In the genomic region with DNA sequence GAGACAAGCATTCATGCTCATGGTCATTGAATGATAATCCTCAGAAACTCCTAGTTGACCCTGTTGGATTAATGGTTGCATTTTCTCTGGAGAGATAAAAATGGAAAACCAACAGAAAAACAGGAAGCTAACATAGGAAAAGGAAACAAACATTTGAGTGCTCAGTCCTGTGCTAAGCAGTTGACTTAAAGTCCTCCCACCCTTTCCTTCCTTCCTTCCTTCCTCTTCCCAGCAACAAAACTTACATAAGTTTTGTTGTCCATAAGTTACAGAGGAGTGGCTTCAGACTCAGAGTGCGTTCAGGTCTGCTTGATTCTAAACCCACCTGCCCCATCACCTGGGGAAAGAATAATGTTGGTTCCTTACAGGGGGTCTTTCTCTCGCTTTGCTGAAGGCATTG, we compare ENCODE assay signal across 25 cellular contexts.
"Had no signal": no experiment of that assay in that cellular context is flagged by ENCODE, and none has a peak within 500 bp of the region (broad histone marks: within the 10 kb centered on the region; RNA-seq: fewer than 3 reads in every experiment).

No MANE protein-coding gene starts in this region.

- H3K9me3 ChIP-seq: adrenal gland, body of pancreas, breast epithelium, MG63, Peyer's patch had no signal

- H3K27ac ChIP-seq: adrenal gland, body of pancreas, breast epithelium, Peyer's patch had no signal

- ATAC-seq: activated CD4-positive, alpha-beta T cell treated with anti-CD3 and anti-CD28 coated beads for 36 hours; activated CD4-positive, CD25-positive, alpha-beta regulatory T cell treated with anti-CD3 and anti-CD28 coated beads, Interleukin-2, amount 50 U/mL, for 24 hours; activated naive CD4-positive, alpha-beta T cell treated with anti-CD3 and anti-CD28 coated beads, Interleukin-2, amount 50 U/mL, for 72 hours; activated T-cell treated with anti-CD3 and anti-CD28 coated beads, Interleukin-2, amount 50 U/mL, for 4 hours; body of pancreas; PC-3; WTC11 had no signal

- H3K27me3 ChIP-seq: adrenal gland, body of pancreas, breast epithelium, MG63, Peyer's patch had no signal

- DNase-seq: activated CD4-positive, alpha-beta memory T cell treated with anti-CD3 and anti-CD28 coated beads for 36 hours; activated CD4-positive, alpha-beta T cell treated with anti-CD3 and anti-CD28 coated beads for 36 hours; activated CD4-positive, alpha-beta T cell treated with anti-CD3 and anti-CD28 coated beads, Interleukin-2, amount 50 U/mL, for 1 hour; activated CD8-positive, alpha-beta memory T cell treated with anti-CD3 and anti-CD28 coated beads, Interleukin-2, amount 50 U/mL, for 4 hours; activated gamma-delta T cell treated with Interleukin-2 at 50 U/mL for 16 hours; activated naive CD4-positive, alpha-beta T cell treated with anti-CD3 and anti-CD28 coated beads for 36 hours; activated T-cell treated with anti-CD3 and anti-CD28 coated beads for 4 hours; activated T-cell treated with anti-CD3 and anti-CD28 coated beads, Interleukin-2, amount 50 U/mL, for 4 hours; adrenal gland; body of pancreas; Kasumi-1; KG1; MG63; NCI-H1105 treated with DMSO at 0.1 percent for 48 hours; NCI-H1436; NCI-H1694; NCI-H2029; NCI-H345; PC-3; RPMI8226 had no signal

- H3K4me1 ChIP-seq: adrenal gland, body of pancreas, breast epithelium had no signal

- H3K4me3 ChIP-seq: adrenal gland, body of pancreas, breast epithelium, MG63, Peyer's patch had no signal

- H3K36me3 ChIP-seq: adrenal gland, breast epithelium, MG63, Peyer's patch had no signal
